In the genomic region with DNA sequence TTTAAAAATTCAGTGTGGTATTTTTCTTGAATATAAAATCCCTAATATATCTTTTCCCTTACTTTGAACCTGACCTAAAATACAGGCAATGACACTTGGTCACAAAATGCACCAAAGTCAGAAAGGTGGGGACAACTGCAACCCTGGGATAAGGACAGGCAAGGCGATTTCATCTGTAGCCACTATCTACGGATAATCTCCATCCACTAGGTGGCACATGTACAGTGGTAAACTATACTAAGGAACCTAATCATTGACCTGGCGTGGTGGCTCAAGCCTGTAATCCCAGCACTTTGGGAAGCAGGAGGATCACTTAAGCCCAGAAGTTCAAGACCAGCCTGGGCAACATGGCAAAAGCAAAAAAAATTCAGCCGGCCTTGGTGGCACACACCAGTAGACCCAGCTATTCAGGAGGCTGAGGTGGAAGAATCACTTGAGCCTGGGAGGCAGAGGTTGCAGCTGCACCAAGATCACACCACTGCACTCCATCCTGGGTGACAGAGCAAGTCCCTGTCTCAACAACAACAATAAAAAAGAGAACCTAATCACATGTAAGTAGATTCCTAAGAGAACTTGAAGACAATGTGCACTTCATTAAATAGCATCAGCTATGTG, we compare ENCODE assay signal across 8 cellular contexts.
DNase-seq lines count a peak whose midpoint lies in the region; ATAC-seq lines count a peak whose summit lies in the region.

No MANE protein-coding gene starts in this region.

- DNase-seq in stimulated activated CD4-positive, alpha-beta T cell treated with anti-CD3 and anti-CD28 coated beads, Interleukin-4, amount 100 ng/mL, for 24 hours: peak; percentile 27
- no peak for DNase-seq in stimulated activated CD4-positive, alpha-beta T cell treated with anti-CD3 and anti-CD28 coated beads, Interleukin-2, amount 100 ng/mL, for 48 hours
- DNase-seq in H7 (peak; percentile 44), NCI-H1105 (lab: John Stamatoyannopoulos, UW) (peak; percentile 6), glomerular endothelial cell (ENCODE audit: extremely low read depth, low read depth, low spot score) (peak; percentile 31), pulmonary artery endothelial cell (ENCODE audit: low read depth, low spot score) (peak; percentile 19)
- peak; percentile 7 to 13 for DNase-seq in activated CD4-positive, alpha-beta T cell treated with anti-CD3 and anti-CD28 coated beads, Interleukin-2, amount 50 U/mL, for 48 hours

- H3K27me3 ChIP-seq in H7 (ENCODE audit: control insufficient read depth, insufficient read depth, low read length): no peaks in the 10 kb centered on the region

- no peak for ATAC-seq in HG03520 (IDR thresholded peaks at IDR 0.05; ENCODE audit: unreplicated experiment)

- no peaks in the 10 kb centered on the region for H3K36me3 ChIP-seq in H7 (replicated peaks; ENCODE audit: control insufficient read depth, insufficient read depth, low read length)

- H3K4me3 ChIP-seq in H7 (ENCODE audit: insufficient read depth, low read depth, low read length): no peak overlapping the region

Comparison
In these comparisons a context has a peak if more than half of its experiments do, and no peak if none do; other contexts are left out.
1. DNase-seq: peak in stimulated activated CD4-positive, alpha-beta T cell treated with anti-CD3 and anti-CD28 coated beads, Interleukin-4, amount 100 ng/mL, for 24 hours (single experiment), H7 (single experiment), NCI-H1105 (single experiment), activated CD4-positive, alpha-beta T cell treated with anti-CD3 and anti-CD28 coated beads, Interleukin-2, amount 50 U/mL, for 48 hours (2 of 2), glomerular endothelial cell (single experiment) and pulmonary artery endothelial cell (single experiment); none in stimulated activated CD4-positive, alpha-beta T cell treated with anti-CD3 and anti-CD28 coated beads, Interleukin-2, amount 100 ng/mL, for 48 hours (0 of 2).